Comparison of ENCODE assay signal across 19 cellular contexts in the genomic region with DNA sequence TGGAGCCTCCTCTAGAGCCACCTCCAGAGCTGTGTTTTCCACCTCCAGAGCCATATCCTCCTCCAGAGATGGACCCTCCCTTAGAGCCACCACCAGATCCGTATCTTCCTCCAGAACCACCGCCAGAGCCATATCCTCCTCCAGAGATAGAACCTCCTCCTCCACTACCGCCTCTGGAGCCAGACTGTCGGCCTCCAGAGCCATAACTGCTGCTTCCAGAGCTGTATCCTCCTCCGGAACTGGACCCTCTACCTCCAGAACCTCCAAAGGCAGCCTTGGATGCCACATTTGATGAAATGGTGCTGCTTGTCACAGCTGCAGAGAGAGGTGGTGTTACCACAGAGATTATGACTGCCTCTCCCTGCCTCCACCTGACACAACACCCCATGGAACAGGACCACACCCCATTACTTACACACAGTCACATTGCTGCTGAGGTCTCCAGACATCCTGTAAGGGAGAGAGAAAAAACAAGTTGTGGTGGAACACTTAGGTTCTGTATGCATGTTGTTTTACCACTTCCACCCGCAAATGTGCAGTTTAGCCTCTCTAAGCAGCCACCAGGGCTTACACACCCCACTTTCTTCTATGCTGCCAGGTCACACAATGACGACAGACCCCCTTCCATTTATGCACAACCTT. TPM values are rescaled to one million over a fixed set of nuclear protein-coding genes. Genes with fewer than 3 reads are reported as not detected.
DNase-seq lines count a peak whose midpoint lies in the region; ATAC-seq, FAIRE-seq and TF ChIP-seq lines count a peak whose summit lies in the region.
"Had no signal": no experiment of that assay in that cellular context is flagged by ENCODE, and none has a peak within 500 bp of the region (broad histone marks: within the 10 kb centered on the region; RNA-seq: fewer than 3 reads in every experiment).

No MANE protein-coding gene starts in this region.

- peaks cover 0 to 8% (median 4%) of the 10 kb centered on the region in 5 donors for H3K9me3 Mint-ChIP-seq in CD8-positive, alpha-beta memory T cell
- no peaks in the 10 kb centered on the region for H3K9me3 Mint-ChIP-seq in activated naive CD8-positive, alpha-beta T cell treated with anti-CD3 and anti-CD28 coated beads for 36 hours
- H3K9me3 Mint-ChIP-seq in GM23338, result no peaks in the 10 kb centered on the region

- H3K27me3 ChIP-seq in CD8-positive, alpha-beta memory T cell (ENCODE audit: insufficient read depth, low read length, poor library complexity, severe bottlenecking), result no peaks in the 10 kb centered on the region
- H3K27me3 ChIP-seq in muscle layer of duodenum (ENCODE audit: low read depth, low read length) (no peaks in the 10 kb centered on the region), GM23338 (ENCODE audit: insufficient read depth) (no peaks in the 10 kb centered on the region)
- H3K27me3 ChIP-seq: ovary had no signal

- H3F3A ChIP-seq in GM23338 (replicated peaks; ENCODE audit: low read depth), result no peaks in the 10 kb centered on the region

- H4K20me1 ChIP-seq in GM23338 (replicated peaks; ENCODE audit: insufficient read depth), result no peaks in the 10 kb centered on the region

- H3K27ac ChIP-seq in CD8-positive, alpha-beta memory T cell (ENCODE audit: low read depth, low read length), result peak overlapping the region; percentile 60
- H3K27ac ChIP-seq in muscle layer of duodenum (ENCODE audit: low read length) (peak overlapping the region; percentile 20), GM23338 (ENCODE audit: low read depth) (no peak overlapping the region)
- H3K27ac ChIP-seq: C4-2B, HL-60, ovary, RWPE1 had no signal

- H3K4me2 ChIP-seq in GM23338, result no peak overlapping the region

- ATAC-seq in GM19452 (IDR thresholded peaks at IDR 0.05; ENCODE audit: unreplicated experiment), result no peak
- no peak for ATAC-seq in GM23338
- ATAC-seq: left ventricle myocardium superior had no signal

- H3K9me2 ChIP-seq in GM23338 (ENCODE audit: insufficient read depth), result no peaks in the 10 kb centered on the region

- no peak for TF ChIP-seq CTCF in GM23338 (conservative IDR thresholded peaks at IDR 0.05; ENCODE audit: low read depth in 2 of 2)

- DNase-seq in CD8-positive, alpha-beta memory T cell, result peak; percentile 16 to 92 (median 76)
- peak; percentile 30 for DNase-seq in T follicular helper cell (ENCODE audit: low read depth)
- DNase-seq in activated naive CD8-positive, alpha-beta T cell treated with anti-CD3 and anti-CD28 coated beads for 36 hours, result peak; percentile 12
- DNase-seq in NCI-H446 (lab: John Stamatoyannopoulos, UW), result no peak
- no peak for DNase-seq in GM23338 (ENCODE audit: low spot score)
- DNase-seq in HTR-8/SVneo (ENCODE audit: insufficient read length, low spot score), result no peak
- DNase-seq: amygdala, left ventricle myocardium superior, NCI-H2227 treated with DMSO at 0.1 percent for 48 hours, ovary had no signal

- H2AFZ ChIP-seq in GM23338, result no peak overlapping the region

- peaks cover 66 to 79% (median 76%) of the 10 kb centered on the region in 3 donors for H3K4me1 Mint-ChIP-seq in CD8-positive, alpha-beta memory T cell
- peaks cover 69% of the 10 kb centered on the region for H3K4me1 Mint-ChIP-seq in activated naive CD8-positive, alpha-beta T cell treated with anti-CD3 and anti-CD28 coated beads for 36 hours
- no peaks in the 10 kb centered on the region for H3K4me1 Mint-ChIP-seq in GM23338

- H3K4me1 ChIP-seq in CD8-positive, alpha-beta memory T cell (ENCODE audit: insufficient read depth, low read length), result peaks cover 87% of the 10 kb centered on the region
- no peaks in the 10 kb centered on the region for H3K4me1 ChIP-seq in muscle layer of duodenum (ENCODE audit: control insufficient read depth in 1 of 2, insufficient read depth in 2 of 2, low read length in 2 of 2)
- no peaks in the 10 kb centered on the region for H3K4me1 ChIP-seq in GM23338 (ENCODE audit: insufficient read depth)

- no peak for FAIRE-seq in HTR-8/SVneo (lab: Jason Lieb, UNC)

- H3K36me3 Mint-ChIP-seq in CD8-positive, alpha-beta memory T cell, result peaks cover 2 to 10% (median 3%) of the 10 kb centered on the region in 3 donors
- no peaks in the 10 kb centered on the region for H3K36me3 Mint-ChIP-seq in activated naive CD8-positive, alpha-beta T cell treated with anti-CD3 and anti-CD28 coated beads for 36 hours
- no peaks in the 10 kb centered on the region for H3K36me3 Mint-ChIP-seq in GM23338 (ENCODE audit: low read depth)

- CTCF ChIA-PET in CD8-positive, alpha-beta memory T cell (lab: Charles Lee), result no interaction called here

- peaks cover 0 to 4% of the 10 kb centered on the region in 2 donors for H3K27me3 Mint-ChIP-seq in CD8-positive, alpha-beta memory T cell
- no peaks in the 10 kb centered on the region for H3K27me3 Mint-ChIP-seq in activated naive CD8-positive, alpha-beta T cell treated with anti-CD3 and anti-CD28 coated beads for 36 hours
- no peaks in the 10 kb centered on the region for H3K27me3 Mint-ChIP-seq in GM23338 (ENCODE audit: insufficient read depth, low read depth, poor library complexity)

- no peaks in the 10 kb centered on the region for H3K79me2 ChIP-seq in GM23338 (replicated peaks; ENCODE audit: insufficient read depth)

- POLR2A ChIA-PET in CD8-positive, alpha-beta memory T cell (lab: Charles Lee), result interaction anchor here (1.0 to 1.1 kb wide), 2 partner anchors 9 to 60 kb away, joined by 3 to 6 read pairs; no protein-coding TSS in a partner anchor

- H3K4me3 ChIP-seq in CD8-positive, alpha-beta memory T cell (ENCODE audit: low read length), result no peak overlapping the region
- no peak overlapping the region for H3K4me3 ChIP-seq in muscle layer of duodenum (ENCODE audit: low read depth in 1 of 2, low read length in 2 of 2)
- no peak overlapping the region for H3K4me3 ChIP-seq in GM23338
- H3K4me3 ChIP-seq: ovary had no signal

- H3K36me3 ChIP-seq in CD8-positive, alpha-beta memory T cell (ENCODE audit: insufficient read depth, low read length), result no peaks in the 10 kb centered on the region
- H3K36me3 ChIP-seq in muscle layer of duodenum (ENCODE audit: control insufficient read depth in 1 of 2, insufficient read depth in 2 of 2, low read length in 2 of 2) (no peaks in the 10 kb centered on the region), GM23338 (ENCODE audit: insufficient read depth) (no peaks in the 10 kb centered on the region)
- H3K36me3 ChIP-seq: ovary had no signal

- peak overlapping the region; percentile 2 to 82 (median 65) for H3K4me3 Mint-ChIP-seq in CD8-positive, alpha-beta memory T cell
- H3K4me3 Mint-ChIP-seq in activated naive CD8-positive, alpha-beta T cell treated with anti-CD3 and anti-CD28 coated beads for 36 hours, result no peak overlapping the region
- H3K4me3 Mint-ChIP-seq in GM23338, result no peak overlapping the region

- H3K9me3 ChIP-seq in CD8-positive, alpha-beta memory T cell (ENCODE audit: low read length), result no peaks in the 10 kb centered on the region
- no peaks in the 10 kb centered on the region for H3K9me3 ChIP-seq in muscle layer of duodenum (ENCODE audit: control insufficient read depth in 1 of 2, low read length in 2 of 2)
- H3K9me3 ChIP-seq: ovary had no signal

- H3K27ac Mint-ChIP-seq in CD8-positive, alpha-beta memory T cell, result peak overlapping the region; percentile 94 to 100 (median 98)
- H3K27ac Mint-ChIP-seq in activated naive CD8-positive, alpha-beta T cell treated with anti-CD3 and anti-CD28 coated beads for 36 hours, result peak overlapping the region; percentile 85
- no peak overlapping the region for H3K27ac Mint-ChIP-seq in GM23338

RNA-seq across cellular contexts. Expression of a gene that starts 6.8 kb away (rescaled TPM):
- total RNA-seq in CD8-positive, alpha-beta memory T cell, result not detected
- 0.16 TPM for polyA plus RNA-seq in CD8-positive, alpha-beta memory T cell
- total RNA-seq in activated naive CD8-positive, alpha-beta T cell treated with anti-CD3 and anti-CD28 coated beads for 36 hours, result not detected
- total RNA-seq in GM23338 (2014; rRNA removed; shearing (Covaris generic)), result not detected in 2 replicates
- polyA plus RNA-seq in GM23338 (2016; fragmentation: Nextera tagmentation; extraction: Ambion mirVana), result not detected in 2 replicates
- total RNA-seq: dermis microvascular lymphatic vessel endothelial cell, glomerular endothelial cell, left ventricle myocardium superior, M059J, ovary, subcutaneous adipose tissue had no signal
- polyA plus RNA-seq: ovary had no signal

RNA-seq across cellular contexts. Expression of a gene that starts 26.9 kb away (rescaled TPM):
- total RNA-seq in CD8-positive, alpha-beta memory T cell, result under 1 TPM in 1 of 2 experiments, not detected in 1; 0.13 TPM
- polyA plus RNA-seq in CD8-positive, alpha-beta memory T cell, result 0.24 TPM
- total RNA-seq in activated naive CD8-positive, alpha-beta T cell treated with anti-CD3 and anti-CD28 coated beads for 36 hours, result under 1 TPM; 0.14 to 0.29 TPM
- total RNA-seq in GM23338 (2014; rRNA removed; shearing (Covaris generic)), result not detected in 2 replicates
- polyA plus RNA-seq in GM23338 (2016; fragmentation: Nextera tagmentation; extraction: Ambion mirVana), result not detected in 2 replicates
- total RNA-seq: dermis microvascular lymphatic vessel endothelial cell, glomerular endothelial cell, left ventricle myocardium superior, M059J, ovary, subcutaneous adipose tissue had no signal
- polyA plus RNA-seq: ovary had no signal

RNA-seq across cellular contexts. Expression of a gene that starts 35.0 kb away (rescaled TPM):
- total RNA-seq in CD8-positive, alpha-beta memory T cell, result not detected
- 3.4 TPM for polyA plus RNA-seq in CD8-positive, alpha-beta memory T cell
- not detected for total RNA-seq in activated naive CD8-positive, alpha-beta T cell treated with anti-CD3 and anti-CD28 coated beads for 36 hours
- total RNA-seq in GM23338 (2014; rRNA removed; shearing (Covaris generic)), result not detected in 2 replicates
- polyA plus RNA-seq in GM23338 (2016; fragmentation: Nextera tagmentation; extraction: Ambion mirVana), result not detected in 2 replicates
- total RNA-seq: dermis microvascular lymphatic vessel endothelial cell, glomerular endothelial cell, M059J, ovary had no signal
- polyA plus RNA-seq: ovary had no signal

RNA-seq across cellular contexts. Expression of a gene that starts 44.0 kb away (rescaled TPM):
- not detected for total RNA-seq in CD8-positive, alpha-beta memory T cell
- not detected for polyA plus RNA-seq in CD8-positive, alpha-beta memory T cell
- total RNA-seq in activated naive CD8-positive, alpha-beta T cell treated with anti-CD3 and anti-CD28 coated beads for 36 hours, result under 1 TPM in 1 of 2 experiments, not detected in 1; 0.12 TPM
- not detected in 2 replicates for total RNA-seq in GM23338 (2014; rRNA removed; shearing (Covaris generic))
- not detected in 2 replicates for polyA plus RNA-seq in GM23338 (2016; fragmentation: Nextera tagmentation; extraction: Ambion mirVana)
- total RNA-seq: dermis microvascular lymphatic vessel endothelial cell, glomerular endothelial cell, left ventricle myocardium superior, M059J, ovary, subcutaneous adipose tissue had no signal
- polyA plus RNA-seq: ovary had no signal

RNA-seq across cellular contexts. Expression of a gene that starts 58.1 kb away (rescaled TPM):
- total RNA-seq in CD8-positive, alpha-beta memory T cell, result not detected
- not detected for polyA plus RNA-seq in CD8-positive, alpha-beta memory T cell
- total RNA-seq in activated naive CD8-positive, alpha-beta T cell treated with anti-CD3 and anti-CD28 coated beads for 36 hours, result not detected
- total RNA-seq in GM23338 (2014; rRNA removed; shearing (Covaris generic)), result not detected in 2 replicates
- not detected in 2 replicates for polyA plus RNA-seq in GM23338 (2016; fragmentation: Nextera tagmentation; extraction: Ambion mirVana)
- total RNA-seq: dermis microvascular lymphatic vessel endothelial cell, glomerular endothelial cell, left ventricle myocardium superior, M059J, ovary had no signal
- polyA plus RNA-seq: ovary had no signal

Comparison
In these comparisons a context has a peak if more than half of its experiments do, and no peak if none do; other contexts are left out.
1. DNase-seq: peak in CD8-positive, alpha-beta memory T cell (5 of 5), T follicular helper cell (single experiment) and activated naive CD8-positive, alpha-beta T cell treated with anti-CD3 and anti-CD28 coated beads for 36 hours (single experiment); none in NCI-H446 (0 of 2), GM23338 (single experiment) and HTR-8/SVneo (single experiment).
2. H3K4me3 Mint-ChIP-seq: peak in CD8-positive, alpha-beta memory T cell (7 of 7); none in activated naive CD8-positive, alpha-beta T cell treated with anti-CD3 and anti-CD28 coated beads for 36 hours (single experiment) and GM23338 (single experiment).